Comparison of ENCODE assay signal across 22 cellular contexts in genomic region chr5:110496276-110496675, GRCh38.
DNase-seq lines count a peak whose midpoint lies in the region; ATAC-seq, FAIRE-seq and TF ChIP-seq lines count a peak whose summit lies in the region.
"Had no signal": no experiment of that assay in that cellular context is flagged by ENCODE, and none has a peak within 500 bp of the region (broad histone marks: within the 10 kb centered on the region; RNA-seq: fewer than 3 reads in every experiment).

No MANE protein-coding gene starts in this region.

- no peak for TF ChIP-seq POLR2A in HepG2 (IDR thresholded peaks at IDR 0.05; ENCODE audit: insufficient read depth in 1 of 2, low read depth in 2 of 2, low read length in 2 of 2)
- no peak for TF ChIP-seq POLR2A in right lobe of liver (IDR thresholded peaks at IDR 0.05)

- no peak for TF ChIP-seq EP300 in HepG2 (IDR thresholded peaks at IDR 0.05; ENCODE audit: low read depth in 2 of 2, low read length in 2 of 2)
- TF ChIP-seq EP300 in HepG2 (CRISPR knock-in tag; IDR thresholded peaks at IDR 0.05; ENCODE audit: borderline replicate concordance): no peak

- intact Hi-C loops in HepG2 (cut with micrococcal nuclease; ENCODE audit: unreplicated experiment): no loop called here
- intact Hi-C loops in right lobe of liver (cut with DNase I): no loop called here

- in situ Hi-C loops in HepG2 (cut with HindIII; ENCODE audit: extremely low pct_ligation_motif_present, low pct_unique_long_range_greater_than_20kb): no loop called here

- H3K4me1 ChIP-seq in HepG2 (ENCODE audit: insufficient read depth, low read length) (no peaks in the 10 kb centered on the region), right lobe of liver (no peaks in the 10 kb centered on the region), OCI-LY3 (ENCODE audit: low read length) (no peaks in the 10 kb centered on the region)
- H3K4me1 ChIP-seq: HAP-1, SJSA1 had no signal

- BruUV-seq in HepG2 (replicated peaks; lab: Mats Ljungman, UMichigan): no TSS peak

- CTCF ChIA-PET in HepG2 (lab: Yijun Ruan, JAX; ENCODE audit: low intra/inter-chr PET ratio, low total read pairs): no interaction called here

- no peak overlapping the region for H3K27ac ChIP-seq in HepG2 (ENCODE audit: extremely low read length, insufficient read depth, low read length)
- H3K27ac ChIP-seq in right lobe of liver: no peak overlapping the region
- H3K27ac ChIP-seq in OCI-LY3 (ENCODE audit: low read length): no peak overlapping the region
- H3K27ac ChIP-seq: HL-60, SJSA1 had no signal

- ATAC-seq in HepG2 (no peak), right lobe of liver (no peak), GM21515 (IDR thresholded peaks at IDR 0.05; ENCODE audit: unreplicated experiment) (no peak)
- ATAC-seq: GM12878, GM23338, Panc1 had no signal

- no peaks in the 10 kb centered on the region for H3K79me2 ChIP-seq in HepG2 (ENCODE audit: insufficient read depth, low read length)
- no peaks in the 10 kb centered on the region for H3K79me2 ChIP-seq in OCI-LY3 (ENCODE audit: low read length)

- DNase-seq in HepG2 (ENCODE audit: low spot score) (no peak), right lobe of liver (no peak), fibroblast of peridontal ligament (ENCODE audit: extremely low read depth) (peak; percentile 9), NCI-H1048 (lab: John Stamatoyannopoulos, UW) (no peak), SIG-M5 treated with dmso at 0.1 percent for 504 hours (lab: John Stamatoyannopoulos, UW; ENCODE audit: unreplicated experiment) (no peak)
- DNase-seq: CD4-positive, alpha-beta T cell; COR-L47; DND-41; KBM-7; MV-4-11; NCI-H1694; NCI-H2081; NCI-H446; NCI-H526 treated with DMSO at 0.1 percent for 48 hours had no signal

- no peak for TF ChIP-seq CTCF in HepG2 (CRISPR knock-in tag; IDR thresholded peaks at IDR 0.05)
- no peak for TF ChIP-seq CTCF in right lobe of liver (IDR thresholded peaks at IDR 0.05)
- TF ChIP-seq CTCF in OCI-LY3 (IDR thresholded peaks at IDR 0.05; ENCODE audit: low read depth, low read length): peak; percentile 42

- 23% methylated on average over 4 of the region's 4 CpGs for WGBS in HepG2 (ENCODE audit: low lambda C conversion rate)
- 69% methylated on average over 4 of the region's 4 CpGs for WGBS in right lobe of liver (ENCODE audit: insufficient coverage, low coverage, low lambda C conversion rate, missing lambda C conversion rate)

- H3K4me3 ChIP-seq in HepG2 (replicated peaks in 1 of 3; ENCODE audit: insufficient read depth in 1 of 3, low read depth in 2 of 3, low read length in 3 of 3) (no peak overlapping the region), right lobe of liver (no peak overlapping the region), OCI-LY3 (ENCODE audit: low read length) (no peak overlapping the region)
- H3K4me3 ChIP-seq: GM12878, GM23338, HAP-1, SJSA1 had no signal

- no peak for TF ChIP-seq RAD21 in HepG2 (CRISPR knock-in tag; IDR thresholded peaks at IDR 0.05)

- no peaks in the 10 kb centered on the region for H4K20me1 ChIP-seq in HepG2 (ENCODE audit: insufficient read depth, low read length)
- H4K20me1 ChIP-seq in OCI-LY3 (ENCODE audit: insufficient read depth, low read length): no peaks in the 10 kb centered on the region

- H3K4me2 ChIP-seq in HepG2 (ENCODE audit: low read depth, low read length) (no peak overlapping the region), OCI-LY3 (ENCODE audit: low read length) (peak overlapping the region; percentile 42)
- H3K4me2 ChIP-seq: GM23338 had no signal

- no peak for FAIRE-seq in HepG2 (lab: Jason Lieb, UNC)
- FAIRE-seq: GM12878 had no signal

- POLR2A ChIA-PET in HepG2 (lab: Yijun Ruan, JAX): no interaction called here

- H3K27me3 ChIP-seq in HepG2 (ENCODE audit: control insufficient read depth in 1 of 2, insufficient read depth in 2 of 2, low read length in 2 of 2): no peaks in the 10 kb centered on the region
- no peaks in the 10 kb centered on the region for H3K27me3 ChIP-seq in right lobe of liver
- no peaks in the 10 kb centered on the region for H3K27me3 ChIP-seq in OCI-LY3 (ENCODE audit: low read depth, low read length)

- H3K9me3 ChIP-seq in HepG2 (ENCODE audit: low read length) (no peaks in the 10 kb centered on the region), right lobe of liver (no peaks in the 10 kb centered on the region), OCI-LY3 (ENCODE audit: insufficient read depth, low read length) (no peaks in the 10 kb centered on the region)
- H3K9me3 ChIP-seq: HAP-1, SJSA1 had no signal

- H2AFZ ChIP-seq in HepG2 (ENCODE audit: low read length) (no peak overlapping the region), OCI-LY3 (ENCODE audit: low read depth, low read length) (no peak overlapping the region)
- H2AFZ ChIP-seq: GM23338 had no signal

- H3K36me3 ChIP-seq in HepG2 (replicated peaks in 1 of 2; ENCODE audit: control insufficient read depth in 1 of 2, insufficient read depth in 2 of 2, low read length in 2 of 2) (no peaks in the 10 kb centered on the region), right lobe of liver (no peaks in the 10 kb centered on the region), OCI-LY3 (replicated peaks; ENCODE audit: low read depth, low read length) (no peaks in the 10 kb centered on the region)
- H3K36me3 ChIP-seq: HAP-1, SJSA1 had no signal

- H3K9ac ChIP-seq in HepG2 (ENCODE audit: insufficient read depth, low read depth, low read length) (no peak overlapping the region), OCI-LY3 (ENCODE audit: low read length) (no peak overlapping the region)

TF ChIP-seq in HepG2, 621 proteins besides CTCF, POLR2A, EP300 and RAD21:
- TF ChIP-seq ZNF124 (CRISPR knock-in tag; IDR thresholded peaks at IDR 0.05) (no peak), CHCHD3 (CRISPR knock-in tag; IDR thresholded peaks at IDR 0.05) (no peak), STAG1 (CRISPR knock-in tag; IDR thresholded peaks at IDR 0.05) (peak; percentile 14; the same call in 1 of the 2 replicates)
